18 cellular contexts compared by ENCODE assay signal in the genomic region with DNA sequence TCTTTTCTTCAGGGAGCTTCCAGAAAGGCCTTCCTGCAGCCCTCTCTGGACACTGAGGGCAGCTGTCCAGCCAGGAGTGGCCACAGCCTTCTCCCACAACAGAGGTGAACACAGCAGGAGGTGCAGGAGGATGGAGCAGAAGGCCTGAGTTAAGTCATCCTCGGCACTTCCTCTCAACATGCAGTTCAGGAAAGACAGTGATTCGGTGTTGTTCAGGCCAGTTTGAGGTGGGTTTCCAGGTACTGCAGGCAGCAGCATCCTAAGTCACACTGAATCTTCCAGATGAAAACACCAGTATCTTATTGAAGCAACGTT.
DNase-seq lines count a peak whose midpoint lies in the region; ATAC-seq and TF ChIP-seq lines count a peak whose summit lies in the region.
"Had no signal": no experiment of that assay in that cellular context is flagged by ENCODE, and none has a peak within 500 bp of the region (broad histone marks: within the 10 kb centered on the region; RNA-seq: fewer than 3 reads in every experiment).

No MANE protein-coding gene starts in this region.

- 0 out of 2 replicates have a peak overlapping the region, but pooled peaks have one; percentile 18 for H2AFZ ChIP-seq in GM23338

- intact Hi-C loops in cardiac septum (cut with DNase I) = no loop called here

- H3K4me3 ChIP-seq in GM23338 (no peak overlapping the region), choroid plexus epithelial cell (ENCODE audit: low read depth, low read length) (no peak overlapping the region)
- H3K4me3 ChIP-seq: HAP-1 had no signal

- no peak for TF ChIP-seq CTCF in GM23338 (conservative IDR thresholded peaks at IDR 0.05; ENCODE audit: low read depth in 2 of 2)
- TF ChIP-seq CTCF in choroid plexus epithelial cell (conservative IDR thresholded peaks at IDR 0.05; ENCODE audit: low read depth, low read length) = no peak
- no peak for TF ChIP-seq CTCF in GM20000 (IDR thresholded peaks at IDR 0.05; ENCODE audit: extremely low read depth, missing control alignments)

- H3F3A ChIP-seq in GM23338 (replicated peaks; ENCODE audit: low read depth) = no peaks in the 10 kb centered on the region

- peak; percentile 52 for DNase-seq in A172 (ENCODE audit: low spot score)
- DNase-seq in GM23338 (ENCODE audit: low spot score) = no peak
- DNase-seq in choroid plexus epithelial cell (ENCODE audit: low read depth) = peak; percentile 61
- DNase-seq in islet precursor cell = peak; percentile 48
- DNase-seq in GM20000 (ENCODE audit: low spot score) = no peak
- DNase-seq in activated CD4-positive, alpha-beta T cell treated with anti-CD3 and anti-CD28 coated beads, Interleukin-2, amount 50 U/mL, for 48 hours = no peak
- no peak for DNase-seq in cardiac septum (ENCODE audit: low spot score)
- DNase-seq: Caco-2; CD4-positive, alpha-beta T cell; DMS79; GF-D8 had no signal

- H3K36me3 ChIP-seq in GM23338 (ENCODE audit: insufficient read depth) = no peaks in the 10 kb centered on the region
- H3K36me3 ChIP-seq: HAP-1 had no signal

- no peaks in the 10 kb centered on the region for H3K27me3 ChIP-seq in GM23338 (ENCODE audit: insufficient read depth)

- no peaks in the 10 kb centered on the region for H3K9me2 ChIP-seq in GM23338 (ENCODE audit: insufficient read depth)

- H3K4me1 Mint-ChIP-seq in GM23338 = peaks cover 40% of the 10 kb centered on the region
- H3K4me1 Mint-ChIP-seq: B cell had no signal

- H3K27me3 Mint-ChIP-seq in GM23338 (ENCODE audit: insufficient read depth, low read depth, poor library complexity) = peaks cover 8% of the 10 kb centered on the region
- H3K27me3 Mint-ChIP-seq: B cell; CD4-positive, alpha-beta T cell had no signal

- H3K9me3 Mint-ChIP-seq in GM23338 = no peaks in the 10 kb centered on the region
- H3K9me3 Mint-ChIP-seq: CD4-positive, alpha-beta T cell had no signal

- H3K4me3 Mint-ChIP-seq in GM23338 = no peak overlapping the region
- H3K4me3 Mint-ChIP-seq: B cell; CD4-positive, alpha-beta T cell had no signal

- peaks cover 37% of the 10 kb centered on the region for H3K4me1 ChIP-seq in GM23338 (ENCODE audit: insufficient read depth)
- H3K4me1 ChIP-seq: Caco-2, HAP-1 had no signal

- H3K79me2 ChIP-seq in GM23338 (replicated peaks; ENCODE audit: insufficient read depth) = no peaks in the 10 kb centered on the region

- H3K36me3 Mint-ChIP-seq in GM23338 (ENCODE audit: low read depth) = no peaks in the 10 kb centered on the region

- no peaks in the 10 kb centered on the region for H4K20me1 ChIP-seq in GM23338 (replicated peaks; ENCODE audit: insufficient read depth)

- no peak overlapping the region for H3K27ac Mint-ChIP-seq in GM23338
- H3K27ac Mint-ChIP-seq: B cell; CD4-positive, alpha-beta T cell had no signal

- H3K4me2 ChIP-seq in GM23338 = no peak overlapping the region
- H3K4me2 ChIP-seq: KMS-11 had no signal

- no peak overlapping the region for H3K27ac ChIP-seq in GM23338 (ENCODE audit: low read depth)
- H3K27ac ChIP-seq: 22Rv1, C4-2B, HL-60, KMS-11 had no signal

- no peak for ATAC-seq in GM23338
- ATAC-seq in HG02678 (IDR thresholded peaks at IDR 0.05; ENCODE audit: unreplicated experiment) = no peak

TF ChIP-seq in GM23338, 12 proteins besides CTCF, POLR2A, EP300 and RAD21 (continues in another document):
- TF ChIP-seq STAT1 (IDR thresholded peaks at IDR 0.05; ENCODE audit: unreplicated experiment) = no peak
- TF ChIP-seq, protein P1, sequence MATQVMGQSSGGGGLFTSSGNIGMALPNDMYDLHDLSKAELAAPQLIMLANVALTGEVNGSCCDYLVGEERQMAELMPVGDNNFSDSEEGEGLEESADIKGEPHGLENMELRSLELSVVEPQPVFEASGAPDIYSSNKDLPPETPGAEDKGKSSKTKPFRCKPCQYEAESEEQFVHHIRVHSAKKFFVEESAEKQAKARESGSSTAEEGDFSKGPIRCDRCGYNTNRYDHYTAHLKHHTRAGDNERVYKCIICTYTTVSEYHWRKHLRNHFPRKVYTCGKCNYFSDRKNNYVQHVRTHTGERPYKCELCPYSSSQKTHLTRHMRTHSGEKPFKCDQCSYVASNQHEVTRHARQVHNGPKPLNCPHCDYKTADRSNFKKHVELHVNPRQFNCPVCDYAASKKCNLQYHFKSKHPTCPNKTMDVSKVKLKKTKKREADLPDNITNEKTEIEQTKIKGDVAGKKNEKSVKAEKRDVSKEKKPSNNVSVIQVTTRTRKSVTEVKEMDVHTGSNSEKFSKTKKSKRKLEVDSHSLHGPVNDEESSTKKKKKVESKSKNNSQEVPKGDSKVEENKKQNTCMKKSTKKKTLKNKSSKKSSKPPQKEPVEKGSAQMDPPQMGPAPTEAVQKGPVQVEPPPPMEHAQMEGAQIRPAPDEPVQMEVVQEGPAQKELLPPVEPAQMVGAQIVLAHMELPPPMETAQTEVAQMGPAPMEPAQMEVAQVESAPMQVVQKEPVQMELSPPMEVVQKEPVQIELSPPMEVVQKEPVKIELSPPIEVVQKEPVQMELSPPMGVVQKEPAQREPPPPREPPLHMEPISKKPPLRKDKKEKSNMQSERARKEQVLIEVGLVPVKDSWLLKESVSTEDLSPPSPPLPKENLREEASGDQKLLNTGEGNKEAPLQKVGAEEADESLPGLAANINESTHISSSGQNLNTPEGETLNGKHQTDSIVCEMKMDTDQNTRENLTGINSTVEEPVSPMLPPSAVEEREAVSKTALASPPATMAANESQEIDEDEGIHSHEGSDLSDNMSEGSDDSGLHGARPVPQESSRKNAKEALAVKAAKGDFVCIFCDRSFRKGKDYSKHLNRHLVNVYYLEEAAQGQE (IDR thresholded peaks at IDR 0.05; ENCODE audit: unreplicated experiment) = no peak
- TF ChIP-seq CREB1 (CRISPR knock-in tag; IDR thresholded peaks at IDR 0.05; ENCODE audit: low read depth) = no peak
- TF ChIP-seq JUNB (IDR thresholded peaks at IDR 0.05; ENCODE audit: unreplicated experiment) = no peak
- no peak for TF ChIP-seq NANOG (IDR thresholded peaks at IDR 0.05; ENCODE audit: borderline replicate concordance)
- TF ChIP-seq, protein P2, sequence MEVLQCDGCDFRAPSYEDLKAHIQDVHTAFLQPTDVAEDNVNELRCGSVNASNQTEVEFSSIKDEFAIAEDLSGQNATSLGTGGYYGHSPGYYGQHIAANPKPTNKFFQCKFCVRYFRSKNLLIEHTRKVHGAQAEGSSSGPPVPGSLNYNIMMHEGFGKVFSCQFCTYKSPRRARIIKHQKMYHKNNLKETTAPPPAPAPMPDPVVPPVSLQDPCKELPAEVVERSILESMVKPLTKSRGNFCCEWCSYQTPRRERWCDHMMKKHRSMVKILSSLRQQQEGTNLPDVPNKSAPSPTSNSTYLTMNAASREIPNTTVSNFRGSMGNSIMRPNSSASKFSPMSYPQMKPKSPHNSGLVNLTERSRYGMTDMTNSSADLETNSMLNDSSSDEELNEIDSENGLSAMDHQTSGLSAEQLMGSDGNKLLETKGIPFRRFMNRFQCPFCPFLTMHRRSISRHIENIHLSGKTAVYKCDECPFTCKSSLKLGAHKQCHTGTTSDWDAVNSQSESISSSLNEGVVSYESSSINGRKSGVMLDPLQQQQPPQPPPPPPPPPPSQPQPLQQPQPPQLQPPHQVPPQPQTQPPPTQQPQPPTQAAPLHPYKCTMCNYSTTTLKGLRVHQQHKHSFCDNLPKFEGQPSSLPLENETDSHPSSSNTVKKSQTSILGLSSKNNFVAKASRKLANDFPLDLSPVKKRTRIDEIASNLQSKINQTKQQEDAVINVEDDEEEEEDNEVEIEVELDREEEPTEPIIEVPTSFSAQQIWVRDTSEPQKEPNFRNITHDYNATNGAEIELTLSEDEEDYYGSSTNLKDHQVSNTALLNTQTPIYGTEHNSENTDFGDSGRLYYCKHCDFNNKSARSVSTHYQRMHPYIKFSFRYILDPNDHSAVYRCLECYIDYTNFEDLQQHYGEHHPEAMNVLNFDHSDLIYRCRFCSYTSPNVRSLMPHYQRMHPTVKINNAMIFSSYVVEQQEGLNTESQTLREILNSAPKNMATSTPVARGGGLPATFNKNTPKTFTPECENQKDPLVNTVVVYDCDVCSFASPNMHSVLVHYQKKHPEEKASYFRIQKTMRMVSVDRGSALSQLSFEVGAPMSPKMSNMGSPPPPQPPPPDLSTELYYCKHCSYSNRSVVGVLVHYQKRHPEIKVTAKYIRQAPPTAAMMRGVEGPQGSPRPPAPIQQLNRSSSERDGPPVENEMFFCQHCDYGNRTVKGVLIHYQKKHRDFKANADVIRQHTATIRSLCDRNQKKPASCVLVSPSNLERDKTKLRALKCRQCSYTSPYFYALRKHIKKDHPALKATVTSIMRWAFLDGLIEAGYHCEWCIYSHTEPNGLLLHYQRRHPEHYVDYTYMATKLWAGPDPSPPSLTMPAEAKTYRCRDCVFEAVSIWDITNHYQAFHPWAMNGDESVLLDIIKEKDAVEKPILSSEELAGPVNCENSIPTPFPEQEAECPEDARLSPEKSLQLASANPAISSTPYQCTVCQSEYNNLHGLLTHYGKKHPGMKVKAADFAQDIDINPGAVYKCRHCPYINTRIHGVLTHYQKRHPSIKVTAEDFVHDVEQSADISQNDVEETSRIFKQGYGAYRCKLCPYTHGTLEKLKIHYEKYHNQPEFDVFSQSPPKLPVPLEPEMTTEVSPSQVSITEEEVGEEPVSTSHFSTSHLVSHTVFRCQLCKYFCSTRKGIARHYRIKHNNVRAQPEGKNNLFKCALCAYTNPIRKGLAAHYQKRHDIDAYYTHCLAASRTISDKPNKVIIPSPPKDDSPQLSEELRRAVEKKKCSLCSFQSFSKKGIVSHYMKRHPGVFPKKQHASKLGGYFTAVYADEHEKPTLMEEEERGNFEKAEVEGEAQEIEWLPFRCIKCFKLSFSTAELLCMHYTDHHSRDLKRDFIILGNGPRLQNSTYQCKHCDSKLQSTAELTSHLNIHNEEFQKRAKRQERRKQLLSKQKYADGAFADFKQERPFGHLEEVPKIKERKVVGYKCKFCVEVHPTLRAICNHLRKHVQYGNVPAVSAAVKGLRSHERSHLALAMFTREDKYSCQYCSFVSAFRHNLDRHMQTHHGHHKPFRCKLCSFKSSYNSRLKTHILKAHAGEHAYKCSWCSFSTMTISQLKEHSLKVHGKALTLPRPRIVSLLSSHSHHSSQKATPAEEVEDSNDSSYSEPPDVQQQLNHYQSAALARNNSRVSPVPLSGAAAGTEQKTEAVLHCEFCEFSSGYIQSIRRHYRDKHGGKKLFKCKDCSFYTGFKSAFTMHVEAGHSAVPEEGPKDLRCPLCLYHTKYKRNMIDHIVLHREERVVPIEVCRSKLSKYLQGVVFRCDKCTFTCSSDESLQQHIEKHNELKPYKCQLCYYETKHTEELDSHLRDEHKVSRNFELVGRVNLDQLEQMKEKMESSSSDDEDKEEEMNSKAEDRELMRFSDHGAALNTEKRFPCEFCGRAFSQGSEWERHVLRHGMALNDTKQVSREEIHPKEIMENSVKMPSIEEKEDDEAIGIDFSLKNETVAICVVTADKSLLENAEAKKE (CRISPR knock-in tag; IDR thresholded peaks at IDR 0.05) = no peak
- TF ChIP-seq EZH2 (IDR thresholded peaks at IDR 0.05; ENCODE audit: low read depth, unreplicated experiment) = no peak
- TF ChIP-seq ZNF331 (CRISPR knock-in tag; IDR thresholded peaks at IDR 0.05; ENCODE audit: low read depth) = no peak
- no peak for TF ChIP-seq POLR2AphosphoS5 (IDR thresholded peaks at IDR 0.05; ENCODE audit: low read depth)
- no peak for TF ChIP-seq ZNF114 (CRISPR knock-in tag; IDR thresholded peaks at IDR 0.05)

Comparison
In these comparisons a context has a peak if more than half of its experiments do, and no peak if none do; other contexts are left out.
1. DNase-seq: peak in A172 (single experiment), choroid plexus epithelial cell (single experiment) and islet precursor cell (single experiment); none in GM23338 (single experiment), GM20000 (single experiment), activated CD4-positive, alpha-beta T cell treated with anti-CD3 and anti-CD28 coated beads, Interleukin-2, amount 50 U/mL, for 48 hours (0 of 2) and cardiac septum (single experiment).